Comparison of ENCODE assay signal across 26 cellular contexts in genomic region chr9:131030239-131030977, GRCh38. TPM values are rescaled to one million over a fixed set of nuclear protein-coding genes. Genes with fewer than 3 reads are reported as not detected.
A peak's percentile ranks its signal among the peaks of the same experiment; 100 is the strongest.
DNase-seq lines count a peak whose midpoint lies in the region; ATAC-seq, FAIRE-seq and TF ChIP-seq lines count a peak whose summit lies in the region.
"Had no signal": no experiment of that assay in that cellular context is flagged by ENCODE, and none has a peak within 500 bp of the region (broad histone marks: within the 10 kb centered on the region; RNA-seq: fewer than 3 reads in every experiment).

No MANE protein-coding gene starts in this region.

- 0 out of 2 replicates have a peak, but pooled peaks cover 1% of the 10 kb centered on the region for H3K9me3 ChIP-seq in K562 (replicated peaks; ENCODE audit: control insufficient read depth, insufficient read depth, low read depth, low read length)
- no peaks in the 10 kb centered on the region for H3K9me3 ChIP-seq in osteoblast (ENCODE audit: low read depth, low read length)
- H3K9me3 ChIP-seq: A549; BE2C; BLaER1 treated with 17β-estradiol and CSF1 and Interleukin-3, amounts not matched to agents 10 nM and 100 nM had no signal

- H3K27me3 ChIP-seq in K562 (ENCODE audit: control insufficient read depth in 2 of 2, insufficient read depth in 2 of 2, low read length in 2 of 2) (peaks cover 92 to 100% of the 10 kb centered on the region in 2 experiments), osteoblast (ENCODE audit: insufficient read depth, low read length) (no peaks in the 10 kb centered on the region)
- H3K27me3 ChIP-seq: BE2C had no signal

- H3K36me3 ChIP-seq in K562 (ENCODE audit: control insufficient read depth, insufficient read depth, low read length) = no peaks in the 10 kb centered on the region
- H3K36me3 ChIP-seq in osteoblast (ENCODE audit: insufficient read depth, low read length) = no peaks in the 10 kb centered on the region
- H3K36me3 ChIP-seq: BE2C; BLaER1 treated with 17β-estradiol and CSF1 and Interleukin-3, amounts not matched to agents 10 nM and 100 nM had no signal

- POLR2A ChIA-PET in K562 (lab: Yijun Ruan, JAX) = interaction anchor here (0.7 to 99.3 kb wide), 33 partner anchors 8 to 178 kb away, joined by 3 to 3336 read pairs (median 4); partner anchors contain the start of genes AIF1L and NUP214

- H4K20me1 ChIP-seq in K562 (replicated peaks; ENCODE audit: control insufficient read depth, insufficient read depth, low read length) (peaks cover 80% of the 10 kb centered on the region), osteoblast (ENCODE audit: insufficient read depth, low read length) (no peaks in the 10 kb centered on the region)

- CTCF ChIA-PET in K562 (lab: Yijun Ruan, JAX; ENCODE audit: low intra/inter-chr PET ratio) = no interaction called here

- no peak overlapping the region for H3K4me3 ChIP-seq in K562
- no peak overlapping the region for H3K4me3 ChIP-seq in osteoblast (ENCODE audit: insufficient read depth, low read length)
- H3K4me3 ChIP-seq: A549; BLaER1 treated with 17β-estradiol and CSF1 and Interleukin-3, amounts not matched to agents 10 nM and 100 nM; GM12878; GM23248 had no signal

- TF ChIP-seq CTCF in GM13977 (IDR thresholded peaks at IDR 0.05; ENCODE audit: extremely low read depth, insufficient read depth, missing control alignments) = no peak
- no peak for TF ChIP-seq CTCF in K562 (IDR thresholded peaks at IDR 0.05 in 2 of 3, conservative IDR thresholded peaks at IDR 0.05 in 1 of 3; ENCODE audit: insufficient read depth in 2 of 3, low read depth in 1 of 3, low read length in 3 of 3)
- no peak for TF ChIP-seq CTCF in osteoblast (IDR thresholded peaks at IDR 0.05; ENCODE audit: extremely low read depth, low read depth, low read length)

- no peak for TF ChIP-seq POLR2A in K562 (conservative IDR thresholded peaks at IDR 0.05)

- peaks cover 0 to 28% of the 10 kb centered on the region in 2 experiments; a peak in 1 of 5 replicates for H3K4me1 ChIP-seq in K562 (replicated peaks in 1 of 2; ENCODE audit: control insufficient read depth in 2 of 2, insufficient read depth in 2 of 2, low read length in 2 of 2)
- H3K4me1 ChIP-seq in osteoblast (ENCODE audit: insufficient read depth, low read length) = no peaks in the 10 kb centered on the region
- H3K4me1 ChIP-seq: BE2C had no signal

- TF ChIP-seq RAD21 in K562 (CRISPR knock-in tag; conservative IDR thresholded peaks at IDR 0.05 in 1 of 2, IDR thresholded peaks at IDR 0.05 in 1 of 2) = no peak

- no peak for ATAC-seq in K562
- ATAC-seq in HG03378 (IDR thresholded peaks at IDR 0.05; ENCODE audit: unreplicated experiment) = no peak
- ATAC-seq: A549, GM12878, HCT116 had no signal

- H3K4me2 ChIP-seq in K562 (ENCODE audit: insufficient read depth, low read length) (no peak overlapping the region), osteoblast (ENCODE audit: insufficient read depth, low read length) (no peak overlapping the region)
- H3K4me2 ChIP-seq: A549 had no signal

- no peak for TF ChIP-seq EP300 in K562 (IDR thresholded peaks at IDR 0.05; ENCODE audit: low read length)

- no peak for FAIRE-seq in K562 (lab: Jason Lieb, UNC)
- FAIRE-seq: A549, D721Med, GM12878, GM18507 had no signal

- intact Hi-C loops in K562 (cut with micrococcal nuclease) = no loop called here

- in situ Hi-C loops in GM13977 (cut with MboI; ENCODE audit: low pct_unique_long_range_greater_than_20kb, low sequenced_read_pairs, unreplicated experiment) = loop anchor here (25.0 kb wide), 1 partner anchor 318 kb away; no protein-coding TSS in a partner anchor
- in situ Hi-C loops in K562 (cut with MboI) = loop anchor here (10.0 kb wide), 1 partner anchor 326 kb away; no protein-coding TSS in a partner anchor

- DNase-seq in GM13977 (ENCODE audit: low spot score) = peak; percentile 20
- peak in 3 of 4 experiments; percentile 62 to 64 (median 63) for DNase-seq in K562 (ENCODE audit: extremely low read depth in 1 of 4, low spot score in 3 of 4)
- DNase-seq in epidermal melanocyte (ENCODE audit: insufficient read length, low spot score) = peak; percentile 8
- DNase-seq in osteoblast (ENCODE audit: insufficient read length, low spot score, missing footprints) = peak; percentile 58
- no peak for DNase-seq in NCI-H510A (lab: John Stamatoyannopoulos, UW)
- no peak for DNase-seq in NCI-H2029 treated with DMSO at 0.1 percent for 48 hours (lab: John Stamatoyannopoulos, UW)
- DNase-seq: 8988T; ACHN; AML-193; BE2C; CD4-positive, alpha-beta T cell; CD8-positive, alpha-beta memory T cell; DMS 273 treated with DMSO at 0.1 percent for 48 hours; DMS79; EL; GDM1; GM23248; H9 had no signal

- peaks cover 19% of the 10 kb centered on the region for H3K9me1 ChIP-seq in K562 (ENCODE audit: control insufficient read depth, insufficient read depth, low read length)

- H3K79me2 ChIP-seq in K562 (ENCODE audit: control insufficient read depth, insufficient read depth, low read length) (no peaks in the 10 kb centered on the region), osteoblast (ENCODE audit: insufficient read depth, low read length) (no peaks in the 10 kb centered on the region)

- BruUV-seq in K562 (replicated peaks; lab: Mats Ljungman, UMichigan) = no TSS peak

- H3K9ac ChIP-seq in K562 (ENCODE audit: insufficient read depth in 1 of 2, low read depth in 2 of 2, low read length in 2 of 2) = peak overlapping the region in 1 of 2 experiments; percentile 3; a peak in 2 of 4 replicates
- H3K9ac ChIP-seq: BLaER1 treated with 17β-estradiol and CSF1 and Interleukin-3, amounts not matched to agents 10 nM and 100 nM; GM23248 had no signal

- 1% methylated on average over 13 of the region's 13 CpGs for WGBS in K562 (ENCODE audit: insufficient coverage, low coverage, missing lambda C conversion rate)

- H3K27ac ChIP-seq in K562 (ENCODE audit: extremely low read depth, low read depth, low read length) (no peak overlapping the region), osteoblast (ENCODE audit: low read depth, low read length) (no peak overlapping the region)
- H3K27ac ChIP-seq: A549; BLaER1 treated with 17β-estradiol and CSF1 and Interleukin-3, amounts not matched to agents 10 nM and 100 nM; GM23248 had no signal

- no peak overlapping the region for H2AFZ ChIP-seq in K562 (ENCODE audit: low read depth, low read length)
- no peak overlapping the region for H2AFZ ChIP-seq in osteoblast (ENCODE audit: low read length)
- H2AFZ ChIP-seq: GM23248 had no signal

TF ChIP-seq in K562, 482 proteins besides CTCF, POLR2A, EP300 and RAD21:
- TF ChIP-seq IFI16 (CRISPR knock-in tag; IDR thresholded peaks at IDR 0.05) = no peak
- TF ChIP-seq, protein P1, sequence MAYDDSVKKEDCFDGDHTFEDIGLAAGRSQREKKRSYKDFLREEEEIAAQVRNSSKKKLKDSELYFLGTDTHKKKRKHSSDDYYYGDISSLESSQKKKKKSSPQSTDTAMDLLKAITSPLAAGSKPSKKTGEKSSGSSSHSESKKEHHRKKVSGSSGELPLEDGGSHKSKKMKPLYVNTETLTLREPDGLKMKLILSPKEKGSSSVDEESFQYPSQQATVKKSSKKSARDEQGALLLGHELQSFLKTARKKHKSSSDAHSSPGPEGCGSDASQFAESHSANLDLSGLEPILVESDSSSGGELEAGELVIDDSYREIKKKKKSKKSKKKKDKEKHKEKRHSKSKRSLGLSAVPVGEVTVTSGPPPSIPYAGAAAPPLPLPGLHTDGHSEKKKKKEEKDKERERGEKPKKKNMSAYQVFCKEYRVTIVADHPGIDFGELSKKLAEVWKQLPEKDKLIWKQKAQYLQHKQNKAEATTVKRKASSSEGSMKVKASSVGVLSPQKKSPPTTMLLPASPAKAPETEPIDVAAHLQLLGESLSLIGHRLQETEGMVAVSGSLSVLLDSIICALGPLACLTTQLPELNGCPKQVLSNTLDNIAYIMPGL (CRISPR knock-in tag; IDR thresholded peaks at IDR 0.05) = peak; percentile 24; the same call in 1 of the 2 replicates
- no peak for TF ChIP-seq ZNF133 (CRISPR knock-in tag; IDR thresholded peaks at IDR 0.05)
TF ChIP-seq in K562: peak in this region for 1.

RNA-seq across cellular contexts. Expression of gene LAMC3, which starts 21.4 kb away (rescaled TPM):
- total RNA-seq in K562 (2011; cell fraction: chromatin; rRNA removed; ENCODE audit: low replicate concordance) = 0.69 TPM in 1 of 2 replicates, not detected in the other
- total RNA-seq in K562 (2011; cell fraction: nucleolus; rRNA removed) = 0.26 and 0.33 TPM in 2 replicates
- 0.22 TPM in 1 of 2 replicates, not detected in the other for total RNA-seq in K562 (2011; cell fraction: nucleoplasm; rRNA removed)
- total RNA-seq in K562 (2014; rRNA removed) (not detected in 2 replicates), K562 (2014; rRNA removed; fragmentation: Illumina TruSeq; extraction: Trizol) (not detected in 2 replicates), K562 (2015; rRNA removed; fragmentation: Illumina TruSeq; extraction: Trizol) (not detected in 2 replicates), K562 (2021) (0.09 TPM in 1 of 2 replicates, not detected in the other), osteoblast (under 0.01 TPM in 1 of 2 replicates, not detected in the other)
- polyA plus RNA-seq in K562 (2011; rRNA removed) (0.05 and 0.10 TPM in 2 replicates), K562 (2014; fragmentation: Illumina TruSeq; extraction: Trizol) (not detected in 2 replicates), K562 (2014; fragmentation: Nextera tagmentation; extraction: Ambion mirVana) (not detected), K562 (2014; rRNA removed) (not detected in 2 replicates)
- 0.03 and 0.66 TPM in 2 replicates for polyA plus RNA-seq in K562 (2011; cell fraction: cytosol; rRNA removed)
- polyA plus RNA-seq in K562 (2011; cell fraction: nucleus; rRNA removed) = 0.04 and 0.20 TPM in 2 replicates
- 0.03 and 0.07 TPM in 2 replicates for polyA plus RNA-seq in K562 (2012)
- not detected in 2 replicates for polyA minus RNA-seq in K562 (2011; rRNA and poly(A)+ RNA removed)
- polyA minus RNA-seq in K562 (2011; cell fraction: cytosol; rRNA and poly(A)+ RNA removed) = not detected in 2 replicates
- polyA minus RNA-seq in K562 (2011; cell fraction: nucleus; rRNA and poly(A)+ RNA removed) = 0.27 TPM in 1 of 2 replicates, not detected in the other
- total RNA-seq: GM23248 had no signal
- polyA plus RNA-seq: CD14-positive monocyte; CD8-positive, alpha-beta memory T cell; GM12878; GM23248 had no signal

Comparison
In these comparisons a context has a peak if more than half of its experiments do, and no peak if none do; other contexts are left out.
1. DNase-seq: peak in GM13977 (single experiment), K562 (3 of 4), epidermal melanocyte (single experiment) and osteoblast (single experiment); none in NCI-H510A (single experiment) and NCI-H2029 treated with DMSO at 0.1 percent for 48 hours (single experiment).